In genomic region chr2:141534671-141535359, GRCh38 we compare ENCODE assay signal across 9 cellular contexts.
DNase-seq lines count a peak whose midpoint lies in the region; ATAC-seq and TF ChIP-seq lines count a peak whose summit lies in the region.
"Had no signal": no experiment of that assay in that cellular context is flagged by ENCODE, and none has a peak within 500 bp of the region (broad histone marks: within the 10 kb centered on the region; RNA-seq: fewer than 3 reads in every experiment).

No MANE protein-coding gene starts in this region.

- no peak overlapping the region for H2AFZ ChIP-seq in MM.1S (ENCODE audit: low read length)

- WGBS in mesodermal cell (ENCODE audit: insufficient coverage in 2 of 2), 2 experiments, result 86 to 95% methylated on average over 2 of the region's 4 CpGs

- no peak overlapping the region for H3K4me2 ChIP-seq in MM.1S (ENCODE audit: low read depth, low read length)

- H3K9me3 ChIP-seq in MM.1S (replicated peaks; ENCODE audit: insufficient read depth, low read length) (no peaks in the 10 kb centered on the region), mesodermal cell (ENCODE audit: control insufficient read depth, low read length) (no peaks in the 10 kb centered on the region)

- H3K79me2 ChIP-seq in MM.1S (ENCODE audit: low read length), result no peaks in the 10 kb centered on the region

- peak; percentile 79 for ATAC-seq in GM18870 (IDR thresholded peaks at IDR 0.05; ENCODE audit: unreplicated experiment)
- ATAC-seq in HG02763 (IDR thresholded peaks at IDR 0.05; ENCODE audit: unreplicated experiment), result peak; percentile 85

- no peak overlapping the region for H3K4me3 ChIP-seq in MM.1S (ENCODE audit: low read length)
- H3K4me3 ChIP-seq in mesodermal cell (ENCODE audit: extremely low read depth, insufficient read depth, low read length, poor library complexity, severe bottlenecking), result no peak overlapping the region

- H3K4me1 ChIP-seq in MM.1S (ENCODE audit: low read length) (no peaks in the 10 kb centered on the region), mesodermal cell (ENCODE audit: control insufficient read depth, insufficient read depth, low read length, poor library complexity, severe bottlenecking) (no peaks in the 10 kb centered on the region)

- H3K27me3 ChIP-seq in MM.1S (replicated peaks; ENCODE audit: insufficient read depth, low read length), result no peaks in the 10 kb centered on the region

- H3K27ac ChIP-seq in MM.1S (ENCODE audit: low read length) (no peak overlapping the region), mesodermal cell (ENCODE audit: low read depth, low read length, severe bottlenecking) (peak overlapping the region; percentile 3)

- H3K36me3 ChIP-seq in MM.1S (replicated peaks; ENCODE audit: insufficient read depth, low read length) (no peaks in the 10 kb centered on the region), mesodermal cell (ENCODE audit: control insufficient read depth, insufficient read depth, low read length) (no peaks in the 10 kb centered on the region)

- peak; percentile 23 for DNase-seq in MM.1S
- DNase-seq in GM19240 (ENCODE audit: insufficient read length, low spot score), result no peak
- DNase-seq in GM19238 (ENCODE audit: insufficient read length, low spot score), result no peak
- no peak for DNase-seq in activated effector memory CD4-positive, alpha-beta T cell treated with anti-CD3 and anti-CD28 coated beads, Interleukin-2, amount 50 U/mL, for 16 hours
- DNase-seq in NCI-H226, result no peak
- DNase-seq: kidney had no signal

- H3K9me2 ChIP-seq in MM.1S (replicated peaks; ENCODE audit: insufficient read depth, low read length), result no peaks in the 10 kb centered on the region

- no peak overlapping the region for H3K9ac ChIP-seq in MM.1S (ENCODE audit: low read length)

- TF ChIP-seq CTCF in MM.1S (IDR thresholded peaks at IDR 0.05; ENCODE audit: low read length), result no peak

- no peaks in the 10 kb centered on the region for H4K20me1 ChIP-seq in MM.1S (ENCODE audit: insufficient read depth, low read length)

- no peaks in the 10 kb centered on the region for H3F3A ChIP-seq in MM.1S (ENCODE audit: insufficient read depth, low read length)
